1 cellular context compared by ENCODE assay signal in genomic region chr6:87589693-87590416, GRCh38.
TF ChIP-seq lines count a peak whose summit lies in the region.

ORC3 (plus strand) TSS chr6:87590135; CDS start chr6:87590169, 34 bp downstream.
RARS2 (minus strand) TSS chr6:87589987; CDS start chr6:87589957, 30 bp downstream.

TF ChIP-seq in HEK293, 187 proteins besides CTCF, POLR2A, EP300 and RAD21 (continued from another document and continues in another):
- no peak for TF ChIP-seq ZNF645 (tag by site-specific recombination; IDR thresholded peaks at IDR 0.05)
- no peak for TF ChIP-seq ZNF416 (tag by site-specific recombination; IDR thresholded peaks at IDR 0.05)
- no peak; the same call in none of the 2 replicates for TF ChIP-seq ZNF843 (tag by site-specific recombination; IDR thresholded peaks at IDR 0.05)
- no peak for TF ChIP-seq MYNN (tag by site-specific recombination; IDR thresholded peaks at IDR 0.05; ENCODE audit: borderline replicate concordance)
- no peak for TF ChIP-seq ZNF26 (tag by site-specific recombination; IDR thresholded peaks at IDR 0.05)
- TF ChIP-seq ZNF530 (tag by site-specific recombination; IDR thresholded peaks at IDR 0.05; ENCODE audit: low read depth) = no peak
- no peak for TF ChIP-seq ZNF169 (tag by site-specific recombination; IDR thresholded peaks at IDR 0.05)
- no peak; the same call in 1 of the 2 replicates for TF ChIP-seq ZBTB20 (tag by site-specific recombination; IDR thresholded peaks at IDR 0.05)
- no peak for TF ChIP-seq ZNF837 (tag by site-specific recombination; IDR thresholded peaks at IDR 0.05)
- peak; percentile 44; the same call in 1 of the 2 replicates for TF ChIP-seq ZSCAN30 (tag by site-specific recombination; IDR thresholded peaks at IDR 0.05)
- no peak for TF ChIP-seq ZNF311 (tag by site-specific recombination; IDR thresholded peaks at IDR 0.05; ENCODE audit: borderline replicate concordance)
- peak; percentile 63; the same call in 1 of the 2 replicates for TF ChIP-seq KLF10 (tag by site-specific recombination; IDR thresholded peaks at IDR 0.05)
- no peak for TF ChIP-seq BCL11A (tag by site-specific recombination; IDR thresholded peaks at IDR 0.05; ENCODE audit: low read depth)
- TF ChIP-seq ZNF19 (tag by site-specific recombination; IDR thresholded peaks at IDR 0.05; ENCODE audit: low read depth) = no peak
- TF ChIP-seq ZNF600 (tag by site-specific recombination; IDR thresholded peaks at IDR 0.05) = peak; percentile 98
- no peak for TF ChIP-seq HOXD13 (CRISPR knock-in tag; IDR thresholded peaks at IDR 0.05; ENCODE audit: borderline replicate concordance)
- 0 out of 2 replicates have a peak, but pooled peaks have one; percentile 32 for TF ChIP-seq ZSCAN5A (tag by site-specific recombination; IDR thresholded peaks at IDR 0.05)
- no peak for TF ChIP-seq ZNF10 (tag by site-specific recombination; IDR thresholded peaks at IDR 0.05)
- no peak for TF ChIP-seq PRDM6 (tag by site-specific recombination; IDR thresholded peaks at IDR 0.05)
- TF ChIP-seq ZXDB (tag by site-specific recombination; IDR thresholded peaks at IDR 0.05) = peak; percentile 80; the same call in 1 of the 2 replicates
- no peak for TF ChIP-seq ZFHX2 (tag by site-specific recombination; conservative IDR thresholded peaks at IDR 0.05)
- TF ChIP-seq ZNF274 (IDR thresholded peaks at IDR 0.05; ENCODE audit: low read length) = no peak
- TF ChIP-seq ZNF274 (tag by site-specific recombination; IDR thresholded peaks at IDR 0.05; ENCODE audit: borderline replicate concordance) = no peak
- TF ChIP-seq ZNF830 (tag by site-specific recombination; IDR thresholded peaks at IDR 0.05; ENCODE audit: low read depth) = no peak
- no peak for TF ChIP-seq GLI2 (tag by site-specific recombination; IDR thresholded peaks at IDR 0.05; ENCODE audit: borderline replicate concordance, low read depth)
- no peak for TF ChIP-seq RBAK (tag by site-specific recombination; IDR thresholded peaks at IDR 0.05)
- no peak for TF ChIP-seq ZNF776 (tag by site-specific recombination; IDR thresholded peaks at IDR 0.05; ENCODE audit: borderline replicate concordance)
- TF ChIP-seq ZNF280D (tag by site-specific recombination; IDR thresholded peaks at IDR 0.05) = no peak
- no peak for TF ChIP-seq ZNF174 (tag by site-specific recombination; IDR thresholded peaks at IDR 0.05)
- TF ChIP-seq SP7 (tag by site-specific recombination; IDR thresholded peaks at IDR 0.05) = peak; percentile 70; the same call in 1 of the 2 replicates
- no peak for TF ChIP-seq ZNF426 (tag by site-specific recombination; IDR thresholded peaks at IDR 0.05)
- TF ChIP-seq ZNF777 (tag by site-specific recombination; IDR thresholded peaks at IDR 0.05; ENCODE audit: borderline replicate concordance) = no peak
- TF ChIP-seq SP3 (tag by site-specific recombination; IDR thresholded peaks at IDR 0.05) = peak; percentile 93
- TF ChIP-seq KLF9 (tag by site-specific recombination; IDR thresholded peaks at IDR 0.05; ENCODE audit: low read depth) = peak; percentile 74
- TF ChIP-seq ZFP37 (tag by site-specific recombination; IDR thresholded peaks at IDR 0.05) = peak; percentile 87
- no peak for TF ChIP-seq ZNF133 (tag by site-specific recombination; IDR thresholded peaks at IDR 0.05)
- no peak for TF ChIP-seq ZNF292 (tag by site-specific recombination; IDR thresholded peaks at IDR 0.05; ENCODE audit: borderline replicate concordance, low read depth)
- no peak for TF ChIP-seq ZNF473 (tag by site-specific recombination; IDR thresholded peaks at IDR 0.05)
- TF ChIP-seq ZNF670 (tag by site-specific recombination; IDR thresholded peaks at IDR 0.05; ENCODE audit: low read depth) = no peak
- peak; percentile 29; the same call in 1 of the 2 replicates for TF ChIP-seq ZNF660 (tag by site-specific recombination; IDR thresholded peaks at IDR 0.05)
- TF ChIP-seq GLI4 (tag by site-specific recombination; IDR thresholded peaks at IDR 0.05) = no peak
- peak; percentile 82; the same call in 1 of the 2 replicates for TF ChIP-seq ZNF692 (tag by site-specific recombination; IDR thresholded peaks at IDR 0.05)
- TF ChIP-seq HOXA7 (CRISPR knock-in tag; IDR thresholded peaks at IDR 0.05; ENCODE audit: borderline replicate concordance) = no peak
- no peak for TF ChIP-seq ZBTB10 (tag by site-specific recombination; IDR thresholded peaks at IDR 0.05)
- peak; percentile 97 for TF ChIP-seq ZNF501 (tag by site-specific recombination; IDR thresholded peaks at IDR 0.05)
- TF ChIP-seq ZNF544 (tag by site-specific recombination; IDR thresholded peaks at IDR 0.05) = no peak
- TF ChIP-seq ZBTB26 (tag by site-specific recombination; optimal IDR thresholded peaks at IDR 0.05) = peak; percentile 94
- no peak for TF ChIP-seq WT1 (tag by site-specific recombination; IDR thresholded peaks at IDR 0.05)
